10 cellular contexts compared by ENCODE assay signal in genomic region chr2:233912799-233913423, GRCh38. TPM values are rescaled to one million over a fixed set of nuclear protein-coding genes. Genes with fewer than 3 reads are reported as not detected.
DNase-seq lines count a peak whose midpoint lies in the region; TF ChIP-seq lines count a peak whose summit lies in the region.
"Had no signal": no experiment of that assay in that cellular context is flagged by ENCODE, and none has a peak within 500 bp of the region (broad histone marks: within the 10 kb centered on the region; RNA-seq: fewer than 3 reads in every experiment).

No MANE protein-coding gene starts in this region.

- H3K4me3 Mint-ChIP-seq in progenitor cell of endocrine pancreas (ENCODE audit: low read depth), result no peak overlapping the region
- H3K4me3 Mint-ChIP-seq: dendritic cell treated with granulocyte-macrophage colony-stimulating factor and Interleukin-4, amounts not matched to agents 40 ng/mL and 50 ng/mL, for 4 days; T-helper 1 cell treated with Interleukin-12 subunit alpha and Interleukin-12 subunit beta and Interleukin-4 antibody, amounts not matched to agents 30 μg/mL and 1 μg/mL, for 36 hours had no signal

- no peaks in the 10 kb centered on the region for H3K36me3 ChIP-seq in OCI-LY7 (ENCODE audit: insufficient read depth, low read length)

- intact Hi-C loops in OCI-LY7 (cut with micrococcal nuclease; ENCODE audit: unreplicated experiment), result no loop called here

- POLR2A ChIA-PET in OCI-LY7 (lab: Charles Lee), result interaction anchor here (0.6 kb wide), 1 partner anchor 603 kb away, joined by 3 read pairs; no protein-coding TSS in a partner anchor

- no peaks in the 10 kb centered on the region for H3K9me3 ChIP-seq in OCI-LY7 (ENCODE audit: low read length)

- H3K27ac Mint-ChIP-seq in progenitor cell of endocrine pancreas, result no peak overlapping the region
- H3K27ac Mint-ChIP-seq: dendritic cell treated with granulocyte-macrophage colony-stimulating factor and Interleukin-4, amounts not matched to agents 40 ng/mL and 50 ng/mL, for 4 days; T-helper 1 cell treated with Interleukin-12 subunit alpha and Interleukin-12 subunit beta and Interleukin-4 antibody, amounts not matched to agents 30 μg/mL and 1 μg/mL, for 36 hours had no signal

- H4K20me1 ChIP-seq in OCI-LY7 (ENCODE audit: insufficient read depth, low read length), result no peaks in the 10 kb centered on the region

- H3K4me1 Mint-ChIP-seq in progenitor cell of endocrine pancreas (ENCODE audit: low read depth), result no peaks in the 10 kb centered on the region

- CTCF ChIA-PET in OCI-LY7 (lab: Charles Lee; ENCODE audit: unreplicated experiment), result no interaction called here

- H3K4me1 ChIP-seq in OCI-LY7 (ENCODE audit: insufficient read depth, low read length, poor library complexity, severe bottlenecking), result no peaks in the 10 kb centered on the region

- TF ChIP-seq CTCF in OCI-LY7 (conservative IDR thresholded peaks at IDR 0.05; ENCODE audit: low read length), result no peak
- TF ChIP-seq CTCF in progenitor cell of endocrine pancreas (IDR thresholded peaks at IDR 0.05; ENCODE audit: unreplicated experiment), result no peak
- TF ChIP-seq CTCF in GM20000 (IDR thresholded peaks at IDR 0.05; ENCODE audit: extremely low read depth, missing control alignments), result no peak

- H3K4me3 ChIP-seq in OCI-LY7 (ENCODE audit: low read depth, low read length, poor library complexity, severe bottlenecking), result no peak overlapping the region

- H3K27ac ChIP-seq in OCI-LY7 (ENCODE audit: low read depth, low read length, poor library complexity, severe bottlenecking), result no peak overlapping the region

- no peak overlapping the region for H2AFZ ChIP-seq in OCI-LY7 (ENCODE audit: low read length)

- H3K9me3 Mint-ChIP-seq in progenitor cell of endocrine pancreas (ENCODE audit: low read depth), result no peaks in the 10 kb centered on the region
- H3K9me3 Mint-ChIP-seq: dendritic cell treated with granulocyte-macrophage colony-stimulating factor and Interleukin-4, amounts not matched to agents 40 ng/mL and 50 ng/mL, for 4 days; T-helper 1 cell treated with Interleukin-12 subunit alpha and Interleukin-12 subunit beta and Interleukin-4 antibody, amounts not matched to agents 30 μg/mL and 1 μg/mL, for 36 hours had no signal

- H3K79me2 ChIP-seq in OCI-LY7 (ENCODE audit: insufficient read depth, low read depth, low read length), result no peaks in the 10 kb centered on the region

- H3K27me3 Mint-ChIP-seq in progenitor cell of endocrine pancreas, result peaks cover 54% of the 10 kb centered on the region

- H3K36me3 Mint-ChIP-seq in progenitor cell of endocrine pancreas (ENCODE audit: insufficient read depth), result no peaks in the 10 kb centered on the region

- BruUV-seq in OCI-LY7 (replicated peaks; lab: Mats Ljungman, UMichigan), result no TSS peak

- in situ Hi-C loops in G401 (cut with HindIII; ENCODE audit: low sequenced_read_pairs), result no loop called here

- H3K9me2 ChIP-seq in OCI-LY7 (ENCODE audit: insufficient read depth, low read length), result no peaks in the 10 kb centered on the region

- no peak overlapping the region for H3K4me2 ChIP-seq in OCI-LY7 (ENCODE audit: low read length)

- DNase-seq in HCEC 1CT (peak; percentile 18), OCI-LY7 (ENCODE audit: low spot score) (peak; percentile 23), dermis blood vessel endothelial cell (peak; percentile 58), progenitor cell of endocrine pancreas (ENCODE audit: low spot score, unreplicated experiment) (peak; percentile 72), NCI-H510A (lab: John Stamatoyannopoulos, UW) (no peak), GM20000 (ENCODE audit: low spot score) (no peak), GF-D8 (lab: John Stamatoyannopoulos, UW) (no peak), G401 (ENCODE audit: low spot score) (no peak)

RNA-seq across cellular contexts. Expression of gene TRPM8, which starts 4.3 kb away (rescaled TPM):
- total RNA-seq in OCI-LY7 (2014; rRNA removed; shearing (Covaris generic)), result not detected in 2 replicates
- total RNA-seq in OCI-LY7 (2022) (not detected in 2 replicates), dermis blood vessel endothelial cell (not detected in 2 replicates), progenitor cell of endocrine pancreas (not detected in 2 replicates)
- total RNA-seq in G401 (2014; rRNA removed; shearing (Covaris generic)), result not detected in 2 replicates

RNA-seq across cellular contexts. Expression of gene HJURP, which starts 58.6 kb away (rescaled TPM):
- total RNA-seq in OCI-LY7 (2014; rRNA removed; shearing (Covaris generic)), result 79.9 and 94.3 TPM in 2 replicates
- total RNA-seq in OCI-LY7 (2022) (122 and 135 TPM in 2 replicates), dermis blood vessel endothelial cell (10.4 and 19.8 TPM in 2 replicates), progenitor cell of endocrine pancreas (22.0 and 23.1 TPM in 2 replicates)
- total RNA-seq in G401 (2014; rRNA removed; shearing (Covaris generic)), result 25.0 and 38.5 TPM in 2 replicates

Comparison
In these comparisons a context has a peak if more than half of its experiments do, and no peak if none do; other contexts are left out.
1. DNase-seq: peak in HCEC 1CT (single experiment), OCI-LY7 (single experiment), dermis blood vessel endothelial cell (single experiment) and progenitor cell of endocrine pancreas (single experiment); none in NCI-H510A (single experiment), GM20000 (single experiment), GF-D8 (single experiment) and G401 (single experiment).